ENCODE assay signal across 25 cellular contexts in genomic region chr14:28488658-28489057, GRCh38.
"Had no signal": no experiment of that assay in that cellular context is flagged by ENCODE, and none has a peak within 500 bp of the region (broad histone marks: within the 10 kb centered on the region; RNA-seq: fewer than 3 reads in every experiment).

No MANE protein-coding gene starts in this region.

- H3K36me3 ChIP-seq: colonic mucosa, esophagus squamous epithelium, lower lobe of right lung, neutrophil, stomach, thyroid gland, vagina had no signal

- H3K9me3 ChIP-seq: colonic mucosa, esophagus squamous epithelium, lower lobe of right lung, mucosa of descending colon, neutrophil, stomach, thyroid gland, vagina had no signal

- H3K9ac ChIP-seq: parathyroid adenoma had no signal

- ATAC-seq: left ventricle myocardium superior; lower lobe of right lung; mucosa of descending colon; natural killer cell treated with Interleukin-12 subunit alpha and Interleukin-12 subunit beta and Interleukin-15 and Interleukin-18, amount 100 ng/mL, for 72 hours; sciatic nerve had no signal

- DNase-seq: colonic mucosa; effector CD8-positive, alpha-beta T cell; endodermal cell; esophagus squamous epithelium; foreskin melanocyte; hypothalamus; immature natural killer cell; left ventricle myocardium superior; lower lobe of right lung; mucosa of descending colon; naive B cell; stimulated activated CD4-positive, alpha-beta T cell treated with anti-CD3 and anti-CD28 coated beads, Interleukin-12 subunit alpha, Interleukin-12 subunit beta, amount 100 ng/mL, for 4 hours; stimulated activated CD4-positive, alpha-beta T cell treated with anti-CD3 and anti-CD28 coated beads, Interleukin-1b, Interleukin-23, amount 100 ng/mL, for 48 hours; stimulated activated CD4-positive, alpha-beta T cell treated with anti-CD3 and anti-CD28 coated beads, Interleukin-4, amount 100 ng/mL, for 1 hour; stimulated activated CD8-positive, alpha-beta memory T cell treated with anti-CD3 and anti-CD28 coated beads, Interleukin-4, amount 100 ng/mL, for 48 hours; stimulated activated naive CD4-positive, alpha-beta T cell treated with Interleukin-2 at 50 U/mL for 16 hours; stomach; thyroid gland; trophoblast cell had no signal

- H3K4me1 ChIP-seq: colonic mucosa, lower lobe of right lung, parathyroid adenoma, stomach, thyroid gland, vagina had no signal

- H3K27me3 ChIP-seq: colonic mucosa, esophagus squamous epithelium, neutrophil, stomach, thyroid gland, vagina had no signal

- H3K4me3 ChIP-seq: colonic mucosa, esophagus squamous epithelium, lower lobe of right lung, mucosa of descending colon, smooth muscle cell, stomach, thyroid gland, vagina had no signal
